In genomic region chr4:23484689-23485088, GRCh38 we compare ENCODE assay signal across 1 cellular context.
TF ChIP-seq lines count a peak whose summit lies in the region.

No MANE protein-coding gene starts in this region.

TF ChIP-seq in GM23338, 12 proteins besides CTCF, POLR2A, EP300 and RAD21:
- no peak for TF ChIP-seq REST (IDR thresholded peaks at IDR 0.05; ENCODE audit: unreplicated experiment)
- no peak for TF ChIP-seq ZNF462 (CRISPR knock-in tag; IDR thresholded peaks at IDR 0.05)
- no peak for TF ChIP-seq STAT1 (IDR thresholded peaks at IDR 0.05; ENCODE audit: unreplicated experiment)
- TF ChIP-seq CREB1 (CRISPR knock-in tag; IDR thresholded peaks at IDR 0.05; ENCODE audit: low read depth), result no peak
